9 cellular contexts compared by ENCODE assay signal in the genomic region with DNA sequence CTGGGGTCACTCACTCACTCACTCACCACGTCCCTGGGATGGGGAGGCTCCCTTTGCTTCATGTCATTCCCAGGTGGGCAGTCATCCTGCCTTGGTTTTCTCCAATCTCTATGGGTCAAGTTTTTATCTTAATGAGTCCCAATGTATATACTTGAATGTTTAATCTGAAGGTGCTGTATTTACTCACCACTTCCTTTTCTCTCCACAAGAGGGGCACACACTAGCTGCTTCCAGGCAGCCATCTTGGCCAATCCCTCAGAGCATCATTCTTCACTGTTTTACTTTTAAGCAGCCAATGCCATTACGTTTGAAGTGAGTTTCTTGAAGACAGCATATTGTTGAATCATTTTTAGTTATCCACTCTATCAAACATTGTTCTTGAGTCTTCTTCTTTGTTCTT.
DNase-seq lines count a peak whose midpoint lies in the region; ATAC-seq and TF ChIP-seq lines count a peak whose summit lies in the region.
"Had no signal": no experiment of that assay in that cellular context is flagged by ENCODE, and none has a peak within 500 bp of the region (broad histone marks: within the 10 kb centered on the region; RNA-seq: fewer than 3 reads in every experiment).

No MANE protein-coding gene starts in this region.

- TF ChIP-seq CTCF in CD14-positive monocyte (IDR thresholded peaks at IDR 0.05) (peak; percentile 19), foreskin fibroblast (IDR thresholded peaks at IDR 0.05; ENCODE audit: low read depth, low read length) (peak; percentile 16), gastroesophageal sphincter (IDR thresholded peaks at IDR 0.05) (no peak)

- intact Hi-C loops in CD14-positive monocyte (cut with micrococcal nuclease), result no loop called here

- H3K27me3 ChIP-seq in gastroesophageal sphincter, result no peaks in the 10 kb centered on the region

- peaks cover 0 to under 1% (median 0%) of the 10 kb centered on the region in 3 donors for H3K27me3 Mint-ChIP-seq in CD14-positive monocyte (ENCODE audit: low read depth in 3 of 3)
- H3K27me3 Mint-ChIP-seq in activated naive CD4-positive, alpha-beta T cell treated with anti-CD3 and anti-CD28 coated beads, Interleukin-2, amount 10 ng/mL, durations not matched to agents 7 days and 5 days, result no peaks in the 10 kb centered on the region

- DNase-seq in CD14-positive monocyte (ENCODE audit: low spot score) (no peak), Kasumi-1 (lab: John Stamatoyannopoulos, UW) (peak; percentile 22 to 41), foreskin fibroblast (no peak), SHP77 treated with DMSO at 0.1 percent for 48 hours (lab: John Stamatoyannopoulos, UW) (no peak)
- no peak for DNase-seq in activated naive CD4-positive, alpha-beta T cell treated with anti-CD3 and anti-CD28 coated beads, Interleukin-2, amount 10 ng/mL, durations not matched to agents 7 days and 5 days
- no peak for DNase-seq in activated naive CD4-positive, alpha-beta T cell (lab: John Stamatoyannopoulos, UW)
- DNase-seq: activated T-cell treated with anti-CD3 and anti-CD28 coated beads for 4 hours had no signal

- no peak overlapping the region for H3K27ac Mint-ChIP-seq in CD14-positive monocyte
- no peak overlapping the region for H3K27ac Mint-ChIP-seq in activated naive CD4-positive, alpha-beta T cell treated with anti-CD3 and anti-CD28 coated beads, Interleukin-2, amount 10 ng/mL, durations not matched to agents 7 days and 5 days

- H3K36me3 ChIP-seq in gastroesophageal sphincter, result no peaks in the 10 kb centered on the region

- H3K4me3 ChIP-seq in foreskin fibroblast (ENCODE audit: low read depth in 1 of 2, low read length in 2 of 2) (no peak overlapping the region), gastroesophageal sphincter (no peak overlapping the region)

- TF ChIP-seq POLR2A in gastroesophageal sphincter (IDR thresholded peaks at IDR 0.05), result no peak

- WGBS in gastroesophageal sphincter (ENCODE audit: low coverage in 1 of 2), 2 donors, result 87 to 94% methylated on average over 1 to 2 of the region's 2 CpGs

- peaks cover 0 to 11% (median 0%) of the 10 kb centered on the region in 3 donors for H3K4me1 ChIP-seq in gastroesophageal sphincter

- peak; percentile 71 for ATAC-seq in GM19455 (IDR thresholded peaks at IDR 0.05; ENCODE audit: unreplicated experiment)
- ATAC-seq in gastroesophageal sphincter, result no peak

- H3K36me3 Mint-ChIP-seq in CD14-positive monocyte, result no peaks in the 10 kb centered on the region
- H3K36me3 Mint-ChIP-seq in activated naive CD4-positive, alpha-beta T cell treated with anti-CD3 and anti-CD28 coated beads, Interleukin-2, amount 10 ng/mL, durations not matched to agents 7 days and 5 days, result no peaks in the 10 kb centered on the region

- no peak overlapping the region for H3K27ac ChIP-seq in gastroesophageal sphincter

- no peak for TF ChIP-seq EP300 in gastroesophageal sphincter (IDR thresholded peaks at IDR 0.05)

- H3K4me3 Mint-ChIP-seq in CD14-positive monocyte, result no peak overlapping the region
- no peak overlapping the region for H3K4me3 Mint-ChIP-seq in activated naive CD4-positive, alpha-beta T cell treated with anti-CD3 and anti-CD28 coated beads, Interleukin-2, amount 10 ng/mL, durations not matched to agents 7 days and 5 days

- H3K9me3 ChIP-seq in gastroesophageal sphincter, result no peaks in the 10 kb centered on the region

- peaks cover 0 to 2% (median 0%) of the 10 kb centered on the region in 7 donors for H3K9me3 Mint-ChIP-seq in CD14-positive monocyte
- H3K9me3 Mint-ChIP-seq in activated naive CD4-positive, alpha-beta T cell treated with anti-CD3 and anti-CD28 coated beads, Interleukin-2, amount 10 ng/mL, durations not matched to agents 7 days and 5 days, result no peaks in the 10 kb centered on the region

- no peaks in the 10 kb centered on the region for H3K4me1 Mint-ChIP-seq in CD14-positive monocyte
- H3K4me1 Mint-ChIP-seq in activated naive CD4-positive, alpha-beta T cell treated with anti-CD3 and anti-CD28 coated beads, Interleukin-2, amount 10 ng/mL, durations not matched to agents 7 days and 5 days, result no peaks in the 10 kb centered on the region

- CTCF ChIA-PET in activated naive CD4-positive, alpha-beta T cell treated with anti-CD3 and anti-CD28 coated beads, Interleukin-2, amount 10 ng/mL, durations not matched to agents 7 days and 5 days (lab: Charles Lee), result no interaction called here

Comparison
In these comparisons a context has a peak if more than half of its experiments do, and no peak if none do; other contexts are left out.
1. DNase-seq: peak in Kasumi-1 (2 of 2); none in CD14-positive monocyte (single experiment), foreskin fibroblast (0 of 2), activated naive CD4-positive, alpha-beta T cell treated with anti-CD3 and anti-CD28 coated beads, Interleukin-2, amount 10 ng/mL, durations not matched to agents 7 days and 5 days (single experiment), activated naive CD4-positive, alpha-beta T cell (0 of 4) and SHP77 treated with DMSO at 0.1 percent for 48 hours (single experiment).
2. CTCF ChIP-seq: peak in CD14-positive monocyte (single experiment) and foreskin fibroblast (single experiment); none in gastroesophageal sphincter (0 of 4).